21 cellular contexts compared by ENCODE assay signal in genomic region chr3:196335469-196335868, GRCh38. TPM values are rescaled to one million over a fixed set of nuclear protein-coding genes. Genes with fewer than 3 reads are reported as not detected.
A peak's percentile ranks its signal among the peaks of the same experiment; 100 is the strongest.
DNase-seq lines count a peak whose midpoint lies in the region; ATAC-seq and TF ChIP-seq lines count a peak whose summit lies in the region.
"Had no signal": no experiment of that assay in that cellular context is flagged by ENCODE, and none has a peak within 500 bp of the region (broad histone marks: within the 10 kb centered on the region; RNA-seq: fewer than 3 reads in every experiment).

No MANE protein-coding gene starts in this region.

- H3K9me3 Mint-ChIP-seq in stimulated activated naive CD8-positive, alpha-beta T cell treated with anti-CD3 and anti-CD28 coated beads, Interleukin-15, amount 100 ng/mL, for 72 hours, result no peaks in the 10 kb centered on the region
- H3K9me3 Mint-ChIP-seq in immature natural killer cell, result no peaks in the 10 kb centered on the region
- H3K9me3 Mint-ChIP-seq: CD4-positive, CD25-positive, alpha-beta regulatory T cell; HFFc6 had no signal

- no peak overlapping the region for H3K27ac Mint-ChIP-seq in stimulated activated naive CD8-positive, alpha-beta T cell treated with anti-CD3 and anti-CD28 coated beads, Interleukin-15, amount 100 ng/mL, for 72 hours
- peak overlapping the region in 4 of 6 donors; percentile 51 to 89 (median 76) for H3K27ac Mint-ChIP-seq in immature natural killer cell
- H3K27ac Mint-ChIP-seq: CD4-positive, CD25-positive, alpha-beta regulatory T cell; HFFc6 had no signal

- no peaks in the 10 kb centered on the region for H3K36me3 ChIP-seq in Panc1 (ENCODE audit: control insufficient read depth, insufficient read depth, low read length)
- H3K36me3 ChIP-seq: BE2C had no signal

- in situ Hi-C loops in Panc1 (cut with HindIII; ENCODE audit: low pct_unique_long_range_greater_than_20kb, low sequenced_read_pairs), result no loop called here

- H3K9me3 ChIP-seq in Panc1 (ENCODE audit: control insufficient read depth, insufficient read depth, low read depth, low read length), result no peaks in the 10 kb centered on the region
- H3K9me3 ChIP-seq: BE2C had no signal

- TF ChIP-seq CTCF in Panc1 (IDR thresholded peaks at IDR 0.05), result no peak

- intact Hi-C loops in Panc1 (cut with micrococcal nuclease; ENCODE audit: unreplicated experiment), result no loop called here

- no peak overlapping the region for H3K27ac ChIP-seq in Panc1 (ENCODE audit: low read length)

- no TSS peak for BruUV-seq in Panc1 (replicated peaks; lab: Mats Ljungman, UMichigan)

- H3K4me1 Mint-ChIP-seq in stimulated activated naive CD8-positive, alpha-beta T cell treated with anti-CD3 and anti-CD28 coated beads, Interleukin-15, amount 100 ng/mL, for 72 hours, result no peaks in the 10 kb centered on the region
- peaks cover 0 to 12% of the 10 kb centered on the region in 2 donors for H3K4me1 Mint-ChIP-seq in immature natural killer cell
- H3K4me1 Mint-ChIP-seq: CD4-positive, CD25-positive, alpha-beta regulatory T cell had no signal

- POLR2A ChIA-PET in Panc1 (lab: Charles Lee), result no interaction called here

- no peaks in the 10 kb centered on the region for H3K27me3 ChIP-seq in Panc1 (ENCODE audit: control insufficient read depth, insufficient read depth, low read length)
- H3K27me3 ChIP-seq: BE2C had no signal

- no peak overlapping the region for H3K4me3 Mint-ChIP-seq in stimulated activated naive CD8-positive, alpha-beta T cell treated with anti-CD3 and anti-CD28 coated beads, Interleukin-15, amount 100 ng/mL, for 72 hours
- H3K4me3 Mint-ChIP-seq in immature natural killer cell, result peak overlapping the region; percentile 52 to 84 (median 60)
- H3K4me3 Mint-ChIP-seq: CD4-positive, CD25-positive, alpha-beta regulatory T cell; HFFc6 had no signal

- H3K4me3 ChIP-seq in Panc1 (ENCODE audit: low read depth in 2 of 2, low read length in 2 of 2), result no peak overlapping the region

- peaks cover 0 to under 1% (median 0%) of the 10 kb centered on the region in 3 donors for H3K36me3 Mint-ChIP-seq in immature natural killer cell
- H3K36me3 Mint-ChIP-seq: CD4-positive, CD25-positive, alpha-beta regulatory T cell had no signal

- ATAC-seq in stimulated activated naive CD8-positive, alpha-beta T cell treated with anti-CD3 and anti-CD28 coated beads, Interleukin-15, amount 100 ng/mL, for 72 hours, result peak; percentile 59
- no peak for ATAC-seq in stimulated activated naive CD8-positive, alpha-beta T cell treated with anti-CD3 and anti-CD28 coated beads, Interleukin-15, Interleukin-2, amounts not matched to agents 100 U/mL and 50 U/mL, for 24 hours
- ATAC-seq in Panc1 (peak; percentile 30; the same call in 1 of the 2 replicates), GM21367 (IDR thresholded peaks at IDR 0.05; ENCODE audit: unreplicated experiment) (no peak)

- H3K4me1 ChIP-seq in Panc1 (ENCODE audit: control insufficient read depth, insufficient read depth, low read length), result no peaks in the 10 kb centered on the region
- H3K4me1 ChIP-seq: BE2C had no signal

- H3K27me3 Mint-ChIP-seq in stimulated activated naive CD8-positive, alpha-beta T cell treated with anti-CD3 and anti-CD28 coated beads, Interleukin-15, amount 100 ng/mL, for 72 hours, result peaks cover 8% of the 10 kb centered on the region
- H3K27me3 Mint-ChIP-seq in immature natural killer cell (ENCODE audit: low read depth in 3 of 3), result peaks cover 0 to 11% (median 1%) of the 10 kb centered on the region in 3 donors

- CTCF ChIA-PET in Panc1 (lab: Charles Lee), result no interaction called here

- no peak for DNase-seq in stimulated activated naive CD8-positive, alpha-beta T cell treated with anti-CD3 and anti-CD28 coated beads, Interleukin-15, amount 100 ng/mL, for 72 hours
- DNase-seq in stimulated activated naive CD8-positive, alpha-beta T cell treated with anti-CD3 and anti-CD28 coated beads, Interleukin-15, Interleukin-2, amounts not matched to agents 100 U/mL and 50 U/mL, for 24 hours, result no peak
- DNase-seq in Panc1 (ENCODE audit: low read depth, low spot score) (no peak), immature natural killer cell (no peak), NCI-H69 (lab: John Stamatoyannopoulos, UW) (no peak), mucosa of gallbladder (ENCODE audit: low spot score) (no peak)
- DNase-seq in activated CD4-positive, alpha-beta T cell treated with anti-CD3 and anti-CD28 coated beads for 4 hours, result no peak
- DNase-seq: BE2C; CD4-positive, CD25-positive, alpha-beta regulatory T cell; DMS79; HFFc6; KBM-7; MM.1S; NCI-H1048; NCI-H1417 treated with DMSO at 0.1 percent for 48 hours; NCI-H187; NCI-H510A; NCI-H748 treated with DMSO at 0.1 percent for 48 hours; Right ventricle myocardium superior had no signal

RNA-seq across cellular contexts. Expression of gene TM4SF19, which starts 2.7 kb away (rescaled TPM):
- total RNA-seq in Panc1 (2021; ENCODE audit: unreplicated experiment) (not detected), mucosa of gallbladder (not detected)
- polyA plus RNA-seq in Panc1 (2012; ENCODE audit: insufficient read length), result 0.38 TPM
- 10 to 100 TPM in 1 of 3 donors, 1 to 10 TPM in 1, under 1 TPM in 1; 0.84 to 10.5 (median 5.1) TPM for polyA plus RNA-seq in immature natural killer cell
- total RNA-seq: A673; CD4-positive, CD25-positive, alpha-beta regulatory T cell had no signal

RNA-seq across cellular contexts. Expression of gene DYNLT2B, which starts 17.4 kb away (rescaled TPM):
- 41.4 TPM for total RNA-seq in Panc1 (2021; ENCODE audit: unreplicated experiment)
- polyA plus RNA-seq in Panc1 (2012; ENCODE audit: insufficient read length), result 44.7 TPM
- polyA plus RNA-seq in immature natural killer cell, result 10 to 100 TPM; 15.6 to 17.8 (median 16.8) TPM
- 9.8 TPM for total RNA-seq in mucosa of gallbladder

RNA-seq across cellular contexts. Expression of gene PCYT1A, which starts 47.9 kb away (rescaled TPM):
- 96.8 TPM for total RNA-seq in Panc1 (2021; ENCODE audit: unreplicated experiment)
- polyA plus RNA-seq in Panc1 (2012; ENCODE audit: insufficient read length), result 92.5 TPM
- 10 to 100 TPM; 19.4 to 38.3 (median 32.0) TPM for polyA plus RNA-seq in immature natural killer cell
- total RNA-seq in mucosa of gallbladder, result 54.9 TPM

Comparison
In these comparisons a context has a peak if more than half of its experiments do, and no peak if none do; other contexts are left out.
1. ATAC-seq: peak in stimulated activated naive CD8-positive, alpha-beta T cell treated with anti-CD3 and anti-CD28 coated beads, Interleukin-15, amount 100 ng/mL, for 72 hours (single experiment) and Panc1 (single experiment); none in stimulated activated naive CD8-positive, alpha-beta T cell treated with anti-CD3 and anti-CD28 coated beads, Interleukin-15, Interleukin-2, amounts not matched to agents 100 U/mL and 50 U/mL, for 24 hours (single experiment) and GM21367 (single experiment).
2. H3K27ac Mint-ChIP-seq: peak in immature natural killer cell (4 of 6); none in stimulated activated naive CD8-positive, alpha-beta T cell treated with anti-CD3 and anti-CD28 coated beads, Interleukin-15, amount 100 ng/mL, for 72 hours (0 of 2).
3. H3K4me3 Mint-ChIP-seq: peak in immature natural killer cell (5 of 5); none in stimulated activated naive CD8-positive, alpha-beta T cell treated with anti-CD3 and anti-CD28 coated beads, Interleukin-15, amount 100 ng/mL, for 72 hours (0 of 2).